In the genomic region with DNA sequence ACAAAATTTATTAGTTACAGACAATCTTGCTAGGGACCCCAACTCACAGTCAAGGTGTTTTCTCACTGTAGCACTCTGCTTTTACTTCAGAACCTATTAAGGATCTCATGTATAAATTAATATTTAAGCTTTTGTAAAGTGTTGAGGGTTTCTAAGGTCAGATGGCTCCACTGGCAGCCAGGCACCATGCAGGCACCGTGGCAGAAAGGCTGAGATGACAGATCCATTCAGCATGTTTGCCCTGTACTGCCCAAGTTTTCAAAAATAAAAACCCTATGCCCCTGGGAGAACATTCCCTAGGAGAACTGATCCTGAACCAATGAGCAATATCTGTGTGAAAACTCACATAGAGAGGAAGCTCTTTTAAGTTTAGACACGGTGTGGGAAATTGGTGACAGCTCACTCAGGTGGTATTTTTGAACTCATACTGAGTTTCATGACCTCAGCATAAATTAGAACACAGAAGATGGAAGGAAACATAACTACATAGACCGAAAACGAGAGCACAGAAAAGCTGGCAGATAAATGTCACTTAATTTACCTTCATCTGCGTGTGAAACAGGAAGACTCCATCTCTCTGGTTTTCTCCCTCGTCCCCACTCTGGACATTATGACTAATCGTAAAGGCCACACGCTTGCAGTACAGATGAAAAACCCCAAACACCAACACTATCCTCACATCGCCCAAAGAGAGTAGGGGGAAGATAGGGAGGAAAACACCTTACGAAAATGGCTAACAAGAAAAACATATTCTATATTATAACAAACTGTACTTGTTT, we compare ENCODE assay signal across 8 cellular contexts.
DNase-seq lines count a peak whose midpoint lies in the region; ATAC-seq and TF ChIP-seq lines count a peak whose summit lies in the region.

No MANE protein-coding gene starts in this region.

- intact Hi-C loops in mucosa of descending colon (cut with DNase I, micrococcal nuclease) = no loop called here

- no peak overlapping the region for H3K27ac ChIP-seq in substantia nigra (ENCODE audit: low read depth, low read length, poor library complexity, severe bottlenecking)

- ATAC-seq in GM18870 (IDR thresholded peaks at IDR 0.05; ENCODE audit: unreplicated experiment) (peak; percentile 83), HG02588 (IDR thresholded peaks at IDR 0.05; ENCODE audit: unreplicated experiment) (peak; percentile 76), mucosa of descending colon (peak; percentile 46)

- no peaks in the 10 kb centered on the region for H3K4me1 ChIP-seq in mucosa of descending colon (ENCODE audit: low read depth)

- H3K36me3 ChIP-seq in mucosa of descending colon (ENCODE audit: low read depth) = no peaks in the 10 kb centered on the region

- DNase-seq in M059J (ENCODE audit: low read depth) = peak; percentile 14
- no peak for DNase-seq in mucosa of descending colon
- no peak for DNase-seq in NCI-H510A treated with DMSO at 0.1 percent for 48 hours (lab: John Stamatoyannopoulos, UW)
- DNase-seq in substantia nigra (lab: John Stamatoyannopoulos, UW) = no peak
- no peak for DNase-seq in NCI-H1436 treated with DMSO at 0.1 percent for 48 hours (lab: John Stamatoyannopoulos, UW)
- DNase-seq in HCEC 1CT = no peak

- no peaks in the 10 kb centered on the region for H3K9me3 ChIP-seq in mucosa of descending colon

- no peak overlapping the region for H3K4me3 ChIP-seq in mucosa of descending colon

- no peak for TF ChIP-seq CTCF in mucosa of descending colon (IDR thresholded peaks at IDR 0.05)
